ENCODE assay signal across 1 cellular context in genomic region chrX:46589977-46590723, GRCh38.
TF ChIP-seq lines count a peak whose summit lies in the region.

No MANE protein-coding gene starts in this region.

TF ChIP-seq in HCT116, 20 proteins besides CTCF, POLR2A, EP300 and RAD21 (continued from another document):
- TF ChIP-seq, protein P1, sequence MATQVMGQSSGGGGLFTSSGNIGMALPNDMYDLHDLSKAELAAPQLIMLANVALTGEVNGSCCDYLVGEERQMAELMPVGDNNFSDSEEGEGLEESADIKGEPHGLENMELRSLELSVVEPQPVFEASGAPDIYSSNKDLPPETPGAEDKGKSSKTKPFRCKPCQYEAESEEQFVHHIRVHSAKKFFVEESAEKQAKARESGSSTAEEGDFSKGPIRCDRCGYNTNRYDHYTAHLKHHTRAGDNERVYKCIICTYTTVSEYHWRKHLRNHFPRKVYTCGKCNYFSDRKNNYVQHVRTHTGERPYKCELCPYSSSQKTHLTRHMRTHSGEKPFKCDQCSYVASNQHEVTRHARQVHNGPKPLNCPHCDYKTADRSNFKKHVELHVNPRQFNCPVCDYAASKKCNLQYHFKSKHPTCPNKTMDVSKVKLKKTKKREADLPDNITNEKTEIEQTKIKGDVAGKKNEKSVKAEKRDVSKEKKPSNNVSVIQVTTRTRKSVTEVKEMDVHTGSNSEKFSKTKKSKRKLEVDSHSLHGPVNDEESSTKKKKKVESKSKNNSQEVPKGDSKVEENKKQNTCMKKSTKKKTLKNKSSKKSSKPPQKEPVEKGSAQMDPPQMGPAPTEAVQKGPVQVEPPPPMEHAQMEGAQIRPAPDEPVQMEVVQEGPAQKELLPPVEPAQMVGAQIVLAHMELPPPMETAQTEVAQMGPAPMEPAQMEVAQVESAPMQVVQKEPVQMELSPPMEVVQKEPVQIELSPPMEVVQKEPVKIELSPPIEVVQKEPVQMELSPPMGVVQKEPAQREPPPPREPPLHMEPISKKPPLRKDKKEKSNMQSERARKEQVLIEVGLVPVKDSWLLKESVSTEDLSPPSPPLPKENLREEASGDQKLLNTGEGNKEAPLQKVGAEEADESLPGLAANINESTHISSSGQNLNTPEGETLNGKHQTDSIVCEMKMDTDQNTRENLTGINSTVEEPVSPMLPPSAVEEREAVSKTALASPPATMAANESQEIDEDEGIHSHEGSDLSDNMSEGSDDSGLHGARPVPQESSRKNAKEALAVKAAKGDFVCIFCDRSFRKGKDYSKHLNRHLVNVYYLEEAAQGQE (IDR thresholded peaks at IDR 0.05; ENCODE audit: low read depth), result no peak
- no peak for TF ChIP-seq SIN3A (IDR thresholded peaks at IDR 0.05; ENCODE audit: low read depth)
- no peak for TF ChIP-seq CEBPB (IDR thresholded peaks at IDR 0.05; ENCODE audit: low read depth)
- TF ChIP-seq FOSL1 (IDR thresholded peaks at IDR 0.05; ENCODE audit: low read depth), result no peak
- no peak for TF ChIP-seq JUND (IDR thresholded peaks at IDR 0.05)
